ENCODE assay signal across 18 cellular contexts in the genomic region with DNA sequence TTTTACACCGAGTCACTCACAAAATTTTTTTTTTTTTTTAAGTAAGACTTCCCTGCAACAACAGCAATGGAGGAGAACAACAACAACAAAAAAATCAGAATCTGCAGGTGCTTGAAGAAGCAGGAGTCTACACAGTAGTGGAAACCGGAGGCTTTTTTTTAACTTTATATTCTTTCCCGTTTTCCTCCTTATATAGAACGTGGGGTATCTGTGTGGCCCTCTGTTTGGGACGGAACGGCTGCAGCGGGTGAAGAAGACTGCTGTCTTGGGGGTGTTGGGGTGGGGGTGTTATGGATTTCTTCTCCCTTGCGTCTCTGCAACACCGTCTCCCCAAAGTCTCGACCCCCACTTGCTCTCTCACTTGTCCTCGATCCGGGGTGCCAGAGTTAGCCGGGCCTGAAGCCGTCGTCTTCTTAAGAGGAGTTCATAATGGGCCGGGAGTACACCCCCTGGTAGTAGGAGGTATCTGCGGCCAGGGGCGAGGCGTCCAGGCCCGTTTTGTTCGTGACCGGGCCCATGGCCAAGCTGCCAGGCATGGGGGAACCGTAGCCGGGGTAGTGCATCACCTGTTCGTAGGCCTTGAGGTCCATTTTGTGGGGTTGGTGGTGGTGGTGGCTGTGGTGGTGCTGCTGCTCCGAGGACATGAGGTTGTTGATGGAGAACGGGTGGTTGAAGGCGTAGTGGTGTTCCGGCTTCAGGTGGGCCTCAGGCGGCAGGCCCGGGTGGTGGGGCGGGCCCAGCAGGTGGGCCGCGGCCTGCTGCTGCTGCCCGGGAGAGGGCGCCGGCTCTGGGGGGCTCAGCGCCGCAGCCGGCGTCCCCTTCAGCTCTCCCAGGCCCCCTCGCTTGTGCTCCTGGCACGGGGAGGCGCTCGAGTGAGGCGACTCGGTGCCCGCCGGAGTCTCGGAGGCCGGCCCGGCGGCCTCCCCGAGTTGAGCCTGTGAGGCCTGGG. TPM values are rescaled to one million over a fixed set of nuclear protein-coding genes. Genes with fewer than 3 reads are reported as not detected.
DNase-seq lines count a peak whose midpoint lies in the region; ATAC-seq and TF ChIP-seq lines count a peak whose summit lies in the region.
"Had no signal": no experiment of that assay in that cellular context is flagged by ENCODE, and none has a peak within 500 bp of the region (broad histone marks: within the 10 kb centered on the region; RNA-seq: fewer than 3 reads in every experiment).

No MANE protein-coding gene starts in this region.

- 39% methylated on average over 39 of the region's 54 CpGs for WGBS in hepatocyte (ENCODE audit: low lambda C conversion rate, missing lambda C conversion rate)

- ATAC-seq in GM18520 (IDR thresholded peaks at IDR 0.05; ENCODE audit: unreplicated experiment), result no peak
- ATAC-seq: HCT116 had no signal

- H3K36me3 ChIP-seq in hepatocyte (replicated peaks; ENCODE audit: insufficient read depth, low read depth) (no peaks in the 10 kb centered on the region), parathyroid adenoma (ENCODE audit: control insufficient read depth, insufficient read depth, low read length) (no peaks in the 10 kb centered on the region), MM.1S (replicated peaks; ENCODE audit: insufficient read depth, low read length) (no peaks in the 10 kb centered on the region)
- H3K36me3 ChIP-seq: right atrium auricular region had no signal

- peaks cover 34% of the 10 kb centered on the region for H3K4me1 ChIP-seq in hepatocyte (ENCODE audit: insufficient read depth)
- H3K4me1 ChIP-seq in parathyroid adenoma, result no peaks in the 10 kb centered on the region
- no peaks in the 10 kb centered on the region for H3K4me1 ChIP-seq in MM.1S (ENCODE audit: low read length)

- H4K20me1 ChIP-seq in hepatocyte (ENCODE audit: insufficient read depth, poor library complexity, severe bottlenecking) (no peaks in the 10 kb centered on the region), MM.1S (ENCODE audit: insufficient read depth, low read length) (no peaks in the 10 kb centered on the region)

- no peak overlapping the region for H3K4me3 ChIP-seq in hepatocyte
- no peak overlapping the region for H3K4me3 ChIP-seq in parathyroid adenoma (ENCODE audit: low read depth, low read length)
- H3K4me3 ChIP-seq in MM.1S (ENCODE audit: low read length), result no peak overlapping the region

- TF ChIP-seq CTCF in hepatocyte (IDR thresholded peaks at IDR 0.05; ENCODE audit: poor library complexity) (no peak), parathyroid adenoma (IDR thresholded peaks at IDR 0.05) (no peak), MM.1S (IDR thresholded peaks at IDR 0.05; ENCODE audit: low read length) (no peak)

- H3K4me2 ChIP-seq in hepatocyte, result peak overlapping the region; percentile 80
- peak overlapping the region; percentile 49 for H3K4me2 ChIP-seq in parathyroid adenoma (ENCODE audit: low read length)
- H3K4me2 ChIP-seq in MM.1S (ENCODE audit: low read depth, low read length), result no peak overlapping the region

- H3K27me3 ChIP-seq in hepatocyte (peaks cover 95% of the 10 kb centered on the region), parathyroid adenoma (ENCODE audit: control insufficient read depth, insufficient read depth, low read length) (peaks cover 40% of the 10 kb centered on the region), MM.1S (replicated peaks; ENCODE audit: insufficient read depth, low read length) (no peaks in the 10 kb centered on the region)

- H2AFZ ChIP-seq in hepatocyte (peak overlapping the region; percentile 57), parathyroid adenoma (no peak overlapping the region), MM.1S (ENCODE audit: low read length) (no peak overlapping the region)

- H3K79me2 ChIP-seq in hepatocyte (peaks cover 12% of the 10 kb centered on the region), parathyroid adenoma (no peaks in the 10 kb centered on the region), MM.1S (ENCODE audit: low read length) (no peaks in the 10 kb centered on the region)

- DNase-seq in NCI-H2081 (lab: John Stamatoyannopoulos, UW) (peak; percentile 38 to 79), NCI-H2081 treated with DMSO at 0.1 percent for 48 hours (lab: John Stamatoyannopoulos, UW) (no peak), NCI-H1092 (lab: John Stamatoyannopoulos, UW) (peak; percentile 40), hepatocyte (ENCODE audit: low spot score) (no peak), MM.1S (no peak), NCI-H2107 (lab: John Stamatoyannopoulos, UW) (no peak)
- DNase-seq: 8988T; activated effector memory CD4-positive, alpha-beta T cell treated with anti-CD3 and anti-CD28 coated beads, Interleukin-2, amount 50 U/mL, for 16 hours; foreskin melanocyte; immature natural killer cell; Kasumi-1; NCI-H187 treated with DMSO at 0.1 percent for 48 hours; stimulated activated naive CD4-positive, alpha-beta T cell; T1000 had no signal

- H3K9ac ChIP-seq in parathyroid adenoma (no peak overlapping the region), MM.1S (ENCODE audit: low read length) (no peak overlapping the region)

- H3K27ac ChIP-seq in hepatocyte (no peak overlapping the region), parathyroid adenoma (no peak overlapping the region), MM.1S (ENCODE audit: low read length) (no peak overlapping the region)
- H3K27ac ChIP-seq: right atrium auricular region had no signal

- H3K9me3 ChIP-seq in hepatocyte (ENCODE audit: low read depth) (no peaks in the 10 kb centered on the region), parathyroid adenoma (ENCODE audit: control insufficient read depth, low read length) (no peaks in the 10 kb centered on the region), MM.1S (replicated peaks; ENCODE audit: insufficient read depth, low read length) (no peaks in the 10 kb centered on the region)
- H3K9me3 ChIP-seq: right atrium auricular region had no signal

- H3F3A ChIP-seq in MM.1S (ENCODE audit: insufficient read depth, low read length), result no peaks in the 10 kb centered on the region

- H3K9me2 ChIP-seq in hepatocyte (replicated peaks; ENCODE audit: insufficient read depth), result no peaks in the 10 kb centered on the region
- no peaks in the 10 kb centered on the region for H3K9me2 ChIP-seq in MM.1S (replicated peaks; ENCODE audit: insufficient read depth, low read length)

RNA-seq across cellular contexts. Expression of gene FOXA2, which starts 2.7 kb away (rescaled TPM):
- 7.9 and 11.1 TPM in 2 replicates for total RNA-seq in hepatocyte
- polyA plus RNA-seq in hepatocyte, result 13.3 and 17.5 TPM in 2 replicates
- total RNA-seq: right atrium auricular region had no signal
- polyA plus RNA-seq: immature natural killer cell had no signal

Comparison
In these comparisons a context has a peak if more than half of its experiments do, and no peak if none do; other contexts are left out.
1. DNase-seq: peak in NCI-H2081 (2 of 2) and NCI-H1092 (single experiment); none in NCI-H2081 treated with DMSO at 0.1 percent for 48 hours (single experiment), hepatocyte (single experiment), MM.1S (single experiment) and NCI-H2107 (single experiment).